In genomic region chr10:132409667-132410028, GRCh38 we compare ENCODE assay signal across 16 cellular contexts. TPM values are rescaled to one million over a fixed set of nuclear protein-coding genes. Genes with fewer than 3 reads are reported as not detected.
A peak's percentile ranks its signal among the peaks of the same experiment; 100 is the strongest.
DNase-seq lines count a peak whose midpoint lies in the region; ATAC-seq lines count a peak whose summit lies in the region.
"Had no signal": no experiment of that assay in that cellular context is flagged by ENCODE, and none has a peak within 500 bp of the region (broad histone marks: within the 10 kb centered on the region; RNA-seq: fewer than 3 reads in every experiment).

No MANE protein-coding gene starts in this region.

- no peaks in the 10 kb centered on the region for H3K27me3 ChIP-seq in NT2/D1 (ENCODE audit: insufficient read depth, insufficient read length)
- no peaks in the 10 kb centered on the region for H3K27me3 ChIP-seq in mucosa of rectum (ENCODE audit: control insufficient read depth in 2 of 2, insufficient read depth in 2 of 2, low read length in 2 of 2)

- H3K36me3 Mint-ChIP-seq in effector memory CD8-positive, alpha-beta T cell (ENCODE audit: insufficient read depth) = peaks cover 28% of the 10 kb centered on the region
- H3K36me3 Mint-ChIP-seq in activated naive CD8-positive, alpha-beta T cell treated with anti-CD3 and anti-CD28 coated beads for 36 hours = no peaks in the 10 kb centered on the region
- peaks cover 4% of the 10 kb centered on the region for H3K36me3 Mint-ChIP-seq in activated CD8-positive, alpha-beta memory T cell treated with anti-CD3 and anti-CD28 coated beads, Interleukin-2, amount 10 ng/mL, durations not matched to agents 7 days and 5 days

- H3K27me3 Mint-ChIP-seq in effector memory CD8-positive, alpha-beta T cell = no peaks in the 10 kb centered on the region
- no peaks in the 10 kb centered on the region for H3K27me3 Mint-ChIP-seq in activated naive CD8-positive, alpha-beta T cell treated with anti-CD3 and anti-CD28 coated beads for 36 hours
- no peaks in the 10 kb centered on the region for H3K27me3 Mint-ChIP-seq in activated CD8-positive, alpha-beta memory T cell treated with anti-CD3 and anti-CD28 coated beads, Interleukin-2, amount 10 ng/mL, durations not matched to agents 7 days and 5 days
- H3K27me3 Mint-ChIP-seq: activated naive CD4-positive, alpha-beta T cell treated with anti-CD3 and anti-CD28 coated beads, Interleukin-2, amount 10 ng/mL, durations not matched to agents 7 days and 5 days; B cell had no signal

- H3K9me3 ChIP-seq in NT2/D1 (ENCODE audit: insufficient read depth, low read length) (no peaks in the 10 kb centered on the region), mucosa of rectum (ENCODE audit: control insufficient read depth in 2 of 2, low read length in 2 of 2) (no peaks in the 10 kb centered on the region)

- peaks cover 15 to 18% of the 10 kb centered on the region in 2 donors for H3K4me1 Mint-ChIP-seq in effector memory CD8-positive, alpha-beta T cell (ENCODE audit: low read depth in 2 of 2)
- H3K4me1 Mint-ChIP-seq in activated naive CD8-positive, alpha-beta T cell treated with anti-CD3 and anti-CD28 coated beads for 36 hours = peaks cover 5% of the 10 kb centered on the region
- peaks cover 9% of the 10 kb centered on the region for H3K4me1 Mint-ChIP-seq in activated CD8-positive, alpha-beta memory T cell treated with anti-CD3 and anti-CD28 coated beads, Interleukin-2, amount 10 ng/mL, durations not matched to agents 7 days and 5 days

- H3K4me3 Mint-ChIP-seq in effector memory CD8-positive, alpha-beta T cell = no peak overlapping the region
- H3K4me3 Mint-ChIP-seq in activated naive CD8-positive, alpha-beta T cell treated with anti-CD3 and anti-CD28 coated beads for 36 hours = no peak overlapping the region
- no peak overlapping the region for H3K4me3 Mint-ChIP-seq in activated CD8-positive, alpha-beta memory T cell treated with anti-CD3 and anti-CD28 coated beads, Interleukin-2, amount 10 ng/mL, durations not matched to agents 7 days and 5 days
- H3K4me3 Mint-ChIP-seq: activated naive CD4-positive, alpha-beta T cell treated with anti-CD3 and anti-CD28 coated beads, Interleukin-2, amount 10 ng/mL, durations not matched to agents 7 days and 5 days; B cell had no signal

- CTCF ChIA-PET in activated CD8-positive, alpha-beta memory T cell treated with anti-CD3 and anti-CD28 coated beads, Interleukin-2, amount 10 ng/mL, durations not matched to agents 7 days and 5 days (lab: Charles Lee) = interaction anchor here (1.7 kb wide), 1 partner anchor 38 kb away, joined by 5 read pairs; no protein-coding TSS in a partner anchor

- peak overlapping the region; percentile 89 to 97 for H3K27ac ChIP-seq in mucosa of rectum (ENCODE audit: low read depth in 2 of 2, low read length in 2 of 2)
- peak overlapping the region; percentile 27 for H3K27ac ChIP-seq in temporal lobe (ENCODE audit: low read depth, low read length)
- H3K27ac ChIP-seq: HL-60 had no signal

- peak overlapping the region; percentile 72 to 87 for H3K27ac Mint-ChIP-seq in effector memory CD8-positive, alpha-beta T cell
- no peak overlapping the region for H3K27ac Mint-ChIP-seq in activated naive CD8-positive, alpha-beta T cell treated with anti-CD3 and anti-CD28 coated beads for 36 hours
- H3K27ac Mint-ChIP-seq in activated CD8-positive, alpha-beta memory T cell treated with anti-CD3 and anti-CD28 coated beads, Interleukin-2, amount 10 ng/mL, durations not matched to agents 7 days and 5 days = no peak overlapping the region
- H3K27ac Mint-ChIP-seq: activated naive CD4-positive, alpha-beta T cell treated with anti-CD3 and anti-CD28 coated beads, Interleukin-2, amount 10 ng/mL, durations not matched to agents 7 days and 5 days; B cell had no signal

- no peaks in the 10 kb centered on the region for H3K9me3 Mint-ChIP-seq in effector memory CD8-positive, alpha-beta T cell
- H3K9me3 Mint-ChIP-seq in activated naive CD8-positive, alpha-beta T cell treated with anti-CD3 and anti-CD28 coated beads for 36 hours = no peaks in the 10 kb centered on the region
- no peaks in the 10 kb centered on the region for H3K9me3 Mint-ChIP-seq in activated CD8-positive, alpha-beta memory T cell treated with anti-CD3 and anti-CD28 coated beads, Interleukin-2, amount 10 ng/mL, durations not matched to agents 7 days and 5 days (ENCODE audit: low read depth)
- H3K9me3 Mint-ChIP-seq: activated naive CD4-positive, alpha-beta T cell treated with anti-CD3 and anti-CD28 coated beads, Interleukin-2, amount 10 ng/mL, durations not matched to agents 7 days and 5 days had no signal

- ATAC-seq in effector memory CD8-positive, alpha-beta T cell (replicated peaks) = no peak
- ATAC-seq in activated CD8-positive, alpha-beta memory T cell treated with anti-CD3 and anti-CD28 coated beads, Interleukin-2, amount 10 ng/mL, durations not matched to agents 7 days and 5 days = no peak
- ATAC-seq: activated CD4-positive, CD25-positive, alpha-beta regulatory T cell treated with anti-CD3 and anti-CD28 coated beads, Interleukin-2, amount 50 U/mL, for 24 hours had no signal

- H3K36me3 ChIP-seq in NT2/D1 (ENCODE audit: insufficient read depth, insufficient read length, low read length) = peaks cover 15% of the 10 kb centered on the region
- peaks cover 17 to 18% of the 10 kb centered on the region in 2 donors for H3K36me3 ChIP-seq in mucosa of rectum (ENCODE audit: control insufficient read depth in 2 of 2, insufficient read depth in 2 of 2, low read length in 2 of 2)

- H3K4me1 ChIP-seq in NT2/D1 (ENCODE audit: insufficient read depth, insufficient read length) (peaks cover 18% of the 10 kb centered on the region), mucosa of rectum (ENCODE audit: control insufficient read depth in 2 of 2, insufficient read depth in 2 of 2, low read length in 2 of 2) (peaks cover 65 to 73% of the 10 kb centered on the region in 2 donors)

- DNase-seq in NT2/D1 (ENCODE audit: low read depth, low spot score) (peak; percentile 23), NCI-H82 treated with DMSO at 0.1 percent for 48 hours (lab: John Stamatoyannopoulos, UW; ENCODE audit: unreplicated experiment) (no peak)
- DNase-seq in effector memory CD8-positive, alpha-beta T cell = no peak
- DNase-seq in activated naive CD8-positive, alpha-beta T cell treated with anti-CD3 and anti-CD28 coated beads for 36 hours = no peak
- no peak for DNase-seq in activated CD8-positive, alpha-beta memory T cell treated with anti-CD3 and anti-CD28 coated beads, Interleukin-2, amount 10 ng/mL, durations not matched to agents 7 days and 5 days
- DNase-seq in activated CD8-positive, alpha-beta memory T cell treated with anti-CD3 and anti-CD28 coated beads, Interleukin-2, amount 50 U/mL, for 48 hours = no peak
- DNase-seq: activated naive CD4-positive, alpha-beta T cell treated with anti-CD3 and anti-CD28 coated beads, Interleukin-2, amount 10 ng/mL, durations not matched to agents 7 days and 5 days; effector CD4-positive, alpha-beta T cell; NCI-H2171 treated with DMSO at 0.1 percent for 48 hours had no signal

- H3K9ac ChIP-seq in NT2/D1 (ENCODE audit: insufficient read length, low read depth) = no peak overlapping the region
- H3K9ac ChIP-seq in mucosa of rectum (ENCODE audit: low read depth in 1 of 2, low read length in 2 of 2) = peak overlapping the region in 1 of 2 donors; percentile 92

- H3K4me3 ChIP-seq in NT2/D1 (ENCODE audit: insufficient read length, low read depth) (no peak overlapping the region), mucosa of rectum (ENCODE audit: low read length in 2 of 2) (no peak overlapping the region)
- H3K4me3 ChIP-seq: lung, smooth muscle cell had no signal

RNA-seq across cellular contexts. Expression of gene PWWP2B, which starts 12.6 kb away (rescaled TPM):
- 5.7 TPM for total RNA-seq in temporal lobe
- 1 to 10 TPM; 2.9 to 3.1 TPM for total RNA-seq in activated naive CD8-positive, alpha-beta T cell treated with anti-CD3 and anti-CD28 coated beads for 36 hours
- 10 to 100 TPM in 1 of 2 experiments, 1 to 10 TPM in 1; 6.9 to 12.8 TPM for total RNA-seq in activated CD8-positive, alpha-beta memory T cell treated with anti-CD3 and anti-CD28 coated beads, Interleukin-2, amount 10 ng/mL, durations not matched to agents 7 days and 5 days

Comparison
In these comparisons a context has a peak if more than half of its experiments do, and no peak if none do; other contexts are left out.
1. H3K27ac Mint-ChIP-seq: peak in effector memory CD8-positive, alpha-beta T cell (2 of 2); none in activated naive CD8-positive, alpha-beta T cell treated with anti-CD3 and anti-CD28 coated beads for 36 hours (single experiment) and activated CD8-positive, alpha-beta memory T cell treated with anti-CD3 and anti-CD28 coated beads, Interleukin-2, amount 10 ng/mL, durations not matched to agents 7 days and 5 days (single experiment).